13 cellular contexts compared by ENCODE assay signal in the genomic region with DNA sequence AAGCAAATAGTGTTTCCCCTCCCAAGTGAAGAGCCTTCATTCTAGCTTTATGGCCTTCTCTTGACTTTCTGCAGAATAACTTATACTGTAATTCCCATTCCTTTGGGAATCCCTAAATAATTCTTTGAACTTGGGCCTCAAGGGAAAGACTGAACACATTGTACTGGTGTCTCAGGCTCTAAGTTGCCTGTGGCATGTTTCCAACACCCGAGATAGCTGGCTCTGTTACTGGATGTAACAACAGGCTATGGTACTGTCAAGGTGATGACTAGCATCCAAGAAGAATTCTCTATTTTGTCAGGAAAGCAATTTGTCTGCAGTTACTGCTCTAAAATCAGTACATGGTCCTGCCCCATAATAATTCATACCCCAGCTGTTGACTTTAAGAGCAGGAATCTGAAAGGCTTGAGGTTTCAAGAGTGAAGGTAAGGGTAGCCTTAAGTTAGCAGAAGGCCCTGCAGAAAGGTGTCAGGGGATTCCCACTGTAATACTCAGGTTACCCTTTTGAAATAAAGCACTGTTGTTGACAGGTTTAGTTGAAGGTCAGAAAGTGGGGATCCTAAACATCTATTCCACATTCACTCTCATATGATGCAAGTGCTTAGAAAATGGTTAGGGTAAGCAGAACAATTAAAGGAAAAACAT. TPM values are rescaled to one million over a fixed set of nuclear protein-coding genes. Genes with fewer than 3 reads are reported as not detected.
DNase-seq lines count a peak whose midpoint lies in the region; ATAC-seq and TF ChIP-seq lines count a peak whose summit lies in the region.
"Had no signal": no experiment of that assay in that cellular context is flagged by ENCODE, and none has a peak within 500 bp of the region (broad histone marks: within the 10 kb centered on the region; RNA-seq: fewer than 3 reads in every experiment).

No MANE protein-coding gene starts in this region.

- CTCF ChIA-PET in activated CD8-positive, alpha-beta T cell treated with anti-CD3 and anti-CD28 coated beads for 36 hours (lab: Charles Lee): interaction anchor here (0.9 to 2.2 kb wide), 5 partner anchors 10 to 114 kb away, joined by 3 to 12 read pairs (median 6); no protein-coding TSS in a partner anchor
- CTCF ChIA-PET in activated CD8-positive, alpha-beta T cell treated with anti-CD3 and anti-CD28 coated beads, Interleukin-2, amount 10 ng/mL, durations not matched to agents 7 days and 5 days (lab: Charles Lee): interaction anchor here (0.8 to 2.3 kb wide), 13 partner anchors 10 to 114 kb away, joined by 3 to 10 read pairs (median 4); a partner anchor contains a TSS

- POLR2A ChIA-PET in activated CD8-positive, alpha-beta T cell treated with anti-CD3 and anti-CD28 coated beads for 36 hours (lab: Charles Lee): interaction anchor here (1.0 to 1.4 kb wide), 4 partner anchors 8 to 78 kb away, joined by 3 to 5 read pairs (median 4); a partner anchor contains a TSS
- POLR2A ChIA-PET in activated CD8-positive, alpha-beta T cell treated with anti-CD3 and anti-CD28 coated beads, Interleukin-2, amount 10 ng/mL, durations not matched to agents 7 days and 5 days (lab: Charles Lee): interaction anchor here (0.9 to 2.3 kb wide), 2 partner anchors 16 to 23 kb away, joined by 3 to 13 read pairs; a partner anchor contains a TSS

- peak; percentile 45 for ATAC-seq in activated CD8-positive, alpha-beta T cell treated with anti-CD3 and anti-CD28 coated beads for 36 hours
- no peak for ATAC-seq in activated CD8-positive, alpha-beta T cell treated with anti-CD3 and anti-CD28 coated beads, Interleukin-2, amount 10 ng/mL, durations not matched to agents 7 days and 5 days
- ATAC-seq in left cardiac atrium (peak; percentile 43 to 70), HG03175 (IDR thresholded peaks at IDR 0.05; ENCODE audit: unreplicated experiment) (no peak), sciatic nerve (no peak)
- ATAC-seq in stimulated activated memory B cell treated with anti-CD40 and anti-IgM and Interleukin-4, amounts not matched to agents 10 μg/mL and 1 μg/mL and 100 μg/mL, for 72 hours: peak; percentile 56

- H3K27ac Mint-ChIP-seq in activated CD8-positive, alpha-beta T cell treated with anti-CD3 and anti-CD28 coated beads for 36 hours: no peak overlapping the region
- H3K27ac Mint-ChIP-seq in activated CD8-positive, alpha-beta T cell treated with anti-CD3 and anti-CD28 coated beads, Interleukin-2, amount 10 ng/mL, durations not matched to agents 7 days and 5 days: no peak overlapping the region
- H3K27ac Mint-ChIP-seq in activated naive CD8-positive, alpha-beta T cell treated with anti-CD3 and anti-CD28 coated beads for 36 hours: peak overlapping the region; percentile 3
- no peak overlapping the region for H3K27ac Mint-ChIP-seq in stimulated activated memory B cell treated with anti-CD40 and anti-IgM and Interleukin-4, amounts not matched to agents 10 μg/mL and 1 μg/mL and 100 μg/mL, for 72 hours

- H3K27me3 Mint-ChIP-seq in activated CD8-positive, alpha-beta T cell treated with anti-CD3 and anti-CD28 coated beads for 36 hours: no peaks in the 10 kb centered on the region
- no peaks in the 10 kb centered on the region for H3K27me3 Mint-ChIP-seq in activated CD8-positive, alpha-beta T cell treated with anti-CD3 and anti-CD28 coated beads, Interleukin-2, amount 10 ng/mL, durations not matched to agents 7 days and 5 days (ENCODE audit: low read depth)
- no peaks in the 10 kb centered on the region for H3K27me3 Mint-ChIP-seq in activated naive CD8-positive, alpha-beta T cell treated with anti-CD3 and anti-CD28 coated beads for 36 hours
- H3K27me3 Mint-ChIP-seq in stimulated activated memory B cell treated with anti-CD40 and anti-IgM and Interleukin-4, amounts not matched to agents 10 μg/mL and 1 μg/mL and 100 μg/mL, for 72 hours: no peaks in the 10 kb centered on the region

- peaks cover 48% of the 10 kb centered on the region for H3K4me1 Mint-ChIP-seq in activated CD8-positive, alpha-beta T cell treated with anti-CD3 and anti-CD28 coated beads for 36 hours (ENCODE audit: low read depth)
- peaks cover 26% of the 10 kb centered on the region for H3K4me1 Mint-ChIP-seq in activated CD8-positive, alpha-beta T cell treated with anti-CD3 and anti-CD28 coated beads, Interleukin-2, amount 10 ng/mL, durations not matched to agents 7 days and 5 days (ENCODE audit: low read depth)
- peaks cover 47% of the 10 kb centered on the region for H3K4me1 Mint-ChIP-seq in activated naive CD8-positive, alpha-beta T cell treated with anti-CD3 and anti-CD28 coated beads for 36 hours
- H3K4me1 Mint-ChIP-seq in stimulated activated memory B cell treated with anti-CD40 and anti-IgM and Interleukin-4, amounts not matched to agents 10 μg/mL and 1 μg/mL and 100 μg/mL, for 72 hours: peaks cover 31% of the 10 kb centered on the region

- intact Hi-C loops in activated CD8-positive, alpha-beta T cell treated with anti-CD3 and anti-CD28 coated beads for 36 hours (cut with micrococcal nuclease): no loop called here
- intact Hi-C loops in left cardiac atrium (cut with DNase I) (no loop called here), sciatic nerve (cut with DNase I) (no loop called here)

- H3K36me3 Mint-ChIP-seq in activated CD8-positive, alpha-beta T cell treated with anti-CD3 and anti-CD28 coated beads for 36 hours (ENCODE audit: low read depth): peaks cover 40% of the 10 kb centered on the region
- H3K36me3 Mint-ChIP-seq in activated CD8-positive, alpha-beta T cell treated with anti-CD3 and anti-CD28 coated beads, Interleukin-2, amount 10 ng/mL, durations not matched to agents 7 days and 5 days (ENCODE audit: low read depth): peaks cover 52% of the 10 kb centered on the region
- peaks cover 29% of the 10 kb centered on the region for H3K36me3 Mint-ChIP-seq in activated naive CD8-positive, alpha-beta T cell treated with anti-CD3 and anti-CD28 coated beads for 36 hours
- peaks cover 52% of the 10 kb centered on the region for H3K36me3 Mint-ChIP-seq in stimulated activated memory B cell treated with anti-CD40 and anti-IgM and Interleukin-4, amounts not matched to agents 10 μg/mL and 1 μg/mL and 100 μg/mL, for 72 hours

- no peaks in the 10 kb centered on the region for H3K9me3 Mint-ChIP-seq in activated CD8-positive, alpha-beta T cell treated with anti-CD3 and anti-CD28 coated beads for 36 hours
- H3K9me3 Mint-ChIP-seq in activated CD8-positive, alpha-beta T cell treated with anti-CD3 and anti-CD28 coated beads, Interleukin-2, amount 10 ng/mL, durations not matched to agents 7 days and 5 days (ENCODE audit: insufficient read depth): no peaks in the 10 kb centered on the region
- H3K9me3 Mint-ChIP-seq in activated naive CD8-positive, alpha-beta T cell treated with anti-CD3 and anti-CD28 coated beads for 36 hours: no peaks in the 10 kb centered on the region
- no peaks in the 10 kb centered on the region for H3K9me3 Mint-ChIP-seq in stimulated activated memory B cell treated with anti-CD40 and anti-IgM and Interleukin-4, amounts not matched to agents 10 μg/mL and 1 μg/mL and 100 μg/mL, for 72 hours

- DNase-seq in activated CD8-positive, alpha-beta T cell treated with anti-CD3 and anti-CD28 coated beads for 36 hours: no peak
- DNase-seq in activated CD8-positive, alpha-beta T cell treated with anti-CD3 and anti-CD28 coated beads, Interleukin-2, amount 10 ng/mL, durations not matched to agents 7 days and 5 days: no peak
- DNase-seq in activated naive CD8-positive, alpha-beta T cell treated with anti-CD3 and anti-CD28 coated beads for 36 hours: no peak
- DNase-seq in left cardiac atrium: no peak
- DNase-seq in NCI-H82 (lab: John Stamatoyannopoulos, UW): no peak
- no peak for DNase-seq in sciatic nerve (ENCODE audit: low spot score)
- DNase-seq: cortex of kidney, DMS79, tibial artery had no signal

- TF ChIP-seq CTCF in activated CD8-positive, alpha-beta T cell treated with anti-CD3 and anti-CD28 coated beads for 36 hours (IDR thresholded peaks at IDR 0.05): no peak

- no peak overlapping the region for H3K4me3 Mint-ChIP-seq in activated CD8-positive, alpha-beta T cell treated with anti-CD3 and anti-CD28 coated beads for 36 hours
- no peak overlapping the region for H3K4me3 Mint-ChIP-seq in activated CD8-positive, alpha-beta T cell treated with anti-CD3 and anti-CD28 coated beads, Interleukin-2, amount 10 ng/mL, durations not matched to agents 7 days and 5 days
- no peak overlapping the region for H3K4me3 Mint-ChIP-seq in activated naive CD8-positive, alpha-beta T cell treated with anti-CD3 and anti-CD28 coated beads for 36 hours
- no peak overlapping the region for H3K4me3 Mint-ChIP-seq in stimulated activated memory B cell treated with anti-CD40 and anti-IgM and Interleukin-4, amounts not matched to agents 10 μg/mL and 1 μg/mL and 100 μg/mL, for 72 hours

RNA-seq across cellular contexts. Expression of a gene that starts 5.2 kb away (rescaled TPM):
- total RNA-seq in activated CD8-positive, alpha-beta T cell treated with anti-CD3 and anti-CD28 coated beads for 36 hours: not detected
- total RNA-seq in activated CD8-positive, alpha-beta T cell treated with anti-CD3 and anti-CD28 coated beads, Interleukin-2, amount 10 ng/mL, durations not matched to agents 7 days and 5 days: not detected
- total RNA-seq in activated naive CD8-positive, alpha-beta T cell treated with anti-CD3 and anti-CD28 coated beads for 36 hours: not detected
- not detected for total RNA-seq in left cardiac atrium
- not detected for total RNA-seq in sciatic nerve
- total RNA-seq: frontal cortex, RPMI7951 had no signal

RNA-seq across cellular contexts. Expression of a gene that starts 23.0 kb away (rescaled TPM):
- total RNA-seq in activated CD8-positive, alpha-beta T cell treated with anti-CD3 and anti-CD28 coated beads for 36 hours: 10 to 100 TPM; 47.0 to 57.4 TPM
- total RNA-seq in activated CD8-positive, alpha-beta T cell treated with anti-CD3 and anti-CD28 coated beads, Interleukin-2, amount 10 ng/mL, durations not matched to agents 7 days and 5 days: 10 to 100 TPM; 62.4 to 72.2 TPM
- total RNA-seq in activated naive CD8-positive, alpha-beta T cell treated with anti-CD3 and anti-CD28 coated beads for 36 hours: 10 to 100 TPM; 49.8 to 59.2 TPM
- total RNA-seq in left cardiac atrium: 10 to 100 TPM; 89.1 to 97.4 TPM
- total RNA-seq in sciatic nerve: 66.0 TPM

RNA-seq across cellular contexts. Expression of a gene that starts 34.8 kb away (rescaled TPM):
- 1 to 10 TPM; 2.1 to 2.3 TPM for total RNA-seq in activated CD8-positive, alpha-beta T cell treated with anti-CD3 and anti-CD28 coated beads for 36 hours
- 1 to 10 TPM; 2.8 to 3.6 TPM for total RNA-seq in activated CD8-positive, alpha-beta T cell treated with anti-CD3 and anti-CD28 coated beads, Interleukin-2, amount 10 ng/mL, durations not matched to agents 7 days and 5 days
- total RNA-seq in activated naive CD8-positive, alpha-beta T cell treated with anti-CD3 and anti-CD28 coated beads for 36 hours: 1 to 10 TPM; 3.4 TPM
- total RNA-seq in left cardiac atrium (10 to 100 TPM; 12.9 to 51.4 TPM), sciatic nerve (3.3 TPM)

RNA-seq across cellular contexts. Expression of a gene that starts 49.4 kb away (rescaled TPM):
- total RNA-seq in activated CD8-positive, alpha-beta T cell treated with anti-CD3 and anti-CD28 coated beads for 36 hours: 10 to 100 TPM; 18.8 to 23.5 TPM
- total RNA-seq in activated CD8-positive, alpha-beta T cell treated with anti-CD3 and anti-CD28 coated beads, Interleukin-2, amount 10 ng/mL, durations not matched to agents 7 days and 5 days: 10 to 100 TPM; 17.9 to 18.8 TPM
- 10 to 100 TPM; 14.0 to 14.3 TPM for total RNA-seq in activated naive CD8-positive, alpha-beta T cell treated with anti-CD3 and anti-CD28 coated beads for 36 hours
- 10 to 100 TPM; 13.1 to 15.9 TPM for total RNA-seq in left cardiac atrium
- total RNA-seq in sciatic nerve: 40.7 TPM

RNA-seq across cellular contexts. Expression of a gene that starts 57.6 kb away (rescaled TPM):
- total RNA-seq in activated CD8-positive, alpha-beta T cell treated with anti-CD3 and anti-CD28 coated beads for 36 hours: under 1 TPM; 0.07 to 0.27 TPM
- total RNA-seq in activated CD8-positive, alpha-beta T cell treated with anti-CD3 and anti-CD28 coated beads, Interleukin-2, amount 10 ng/mL, durations not matched to agents 7 days and 5 days: not detected
- under 1 TPM; 0.31 to 0.32 TPM for total RNA-seq in activated naive CD8-positive, alpha-beta T cell treated with anti-CD3 and anti-CD28 coated beads for 36 hours
- total RNA-seq in left cardiac atrium: 10 to 100 TPM; 58.2 to 63.6 TPM
- 14.8 TPM for total RNA-seq in sciatic nerve

Comparison
In these comparisons a context has a peak if more than half of its experiments do, and no peak if none do; other contexts are left out.
1. ATAC-seq: peak in activated CD8-positive, alpha-beta T cell treated with anti-CD3 and anti-CD28 coated beads for 36 hours (single experiment), left cardiac atrium (2 of 2) and stimulated activated memory B cell treated with anti-CD40 and anti-IgM and Interleukin-4, amounts not matched to agents 10 μg/mL and 1 μg/mL and 100 μg/mL, for 72 hours (single experiment); none in activated CD8-positive, alpha-beta T cell treated with anti-CD3 and anti-CD28 coated beads, Interleukin-2, amount 10 ng/mL, durations not matched to agents 7 days and 5 days (single experiment), HG03175 (single experiment) and sciatic nerve (single experiment).